In genomic region chr14:91510171-91511013, GRCh38 we compare ENCODE assay signal across 8 cellular contexts. TPM values are rescaled to one million over a fixed set of nuclear protein-coding genes. Genes with fewer than 3 reads are reported as not detected.
DNase-seq lines count a peak whose midpoint lies in the region; ATAC-seq and TF ChIP-seq lines count a peak whose summit lies in the region.

PPP4R3A (minus strand) TSS chr14:91510310; CDS start chr14:91509647, 663 bp downstream.

- peak; percentile 95 for DNase-seq in NCI-H1092 treated with DMSO at 0.1 percent for 48 hours (lab: John Stamatoyannopoulos, UW)
- DNase-seq in SKM-1 (lab: John Stamatoyannopoulos, UW; ENCODE audit: unreplicated experiment), result peak; percentile 82
- peak; percentile 90 to 94 for DNase-seq in activated naive CD4-positive, alpha-beta T cell treated with anti-CD3 and anti-CD28 coated beads, Interleukin-2, amount 50 U/mL, for 72 hours (ENCODE audit: low spot score in 2 of 2)
- peak; percentile 96 for DNase-seq in glomerular visceral epithelial cell (ENCODE audit: extremely low spot score)
- peak; percentile 99 for DNase-seq in osteoblast (ENCODE audit: insufficient read length, low spot score, missing footprints)
- peak; percentile 81 for DNase-seq in thoracic aorta (ENCODE audit: low spot score)

- TF ChIP-seq CTCF in osteoblast (IDR thresholded peaks at IDR 0.05; ENCODE audit: extremely low read depth, low read depth, low read length) (no peak), thoracic aorta (IDR thresholded peaks at IDR 0.05) (no peak)

- H3K4me1 ChIP-seq in osteoblast (ENCODE audit: insufficient read depth, low read length) (peaks cover 8% of the 10 kb centered on the region), thoracic aorta (ENCODE audit: control insufficient read depth in 1 of 2, low read depth in 2 of 2) (peaks cover 29 to 35% of the 10 kb centered on the region in 2 donors)

- no peaks in the 10 kb centered on the region for H3K36me3 ChIP-seq in osteoblast (ENCODE audit: insufficient read depth, low read length)
- H3K36me3 ChIP-seq in thoracic aorta, result no peaks in the 10 kb centered on the region

- peak within 1 kb of the TSS; percentile 81 for H3K4me2 ChIP-seq in osteoblast (ENCODE audit: insufficient read depth, low read length)

- peaks cover 30% of the 10 kb centered on the region for H4K20me1 ChIP-seq in osteoblast (ENCODE audit: insufficient read depth, low read length)

- H3K4me3 ChIP-seq in GM08714 (ENCODE audit: low read length), result peak within 1 kb of the TSS; percentile 97
- H3K4me3 ChIP-seq in osteoblast (ENCODE audit: insufficient read depth, low read length), result peak within 1 kb of the TSS; percentile 92
- peak within 1 kb of the TSS; percentile 87 for H3K4me3 ChIP-seq in thoracic aorta

- H3K79me2 ChIP-seq in osteoblast (ENCODE audit: insufficient read depth, low read length), result peaks cover 40% of the 10 kb centered on the region

- H3K27me3 ChIP-seq in osteoblast (ENCODE audit: insufficient read depth, low read length) (no peaks in the 10 kb centered on the region), thoracic aorta (replicated peaks; ENCODE audit: insufficient read depth) (no peaks in the 10 kb centered on the region)

- H3K9me3 ChIP-seq in osteoblast (ENCODE audit: low read depth, low read length) (no peaks in the 10 kb centered on the region), thoracic aorta (no peaks in the 10 kb centered on the region)

- H3K36me3 Mint-ChIP-seq in activated naive CD4-positive, alpha-beta T cell treated with anti-CD3 and anti-CD28 coated beads, Interleukin-2, amount 50 U/mL, for 72 hours, result peaks cover 19 to 36% of the 10 kb centered on the region in 2 donors

- peak; percentile 82 for ATAC-seq in HG02610 (IDR thresholded peaks at IDR 0.05; ENCODE audit: unreplicated experiment)
- ATAC-seq in activated naive CD4-positive, alpha-beta T cell treated with anti-CD3 and anti-CD28 coated beads, Interleukin-2, amount 50 U/mL, for 72 hours, result peak; percentile 93
- peak; percentile 91 for ATAC-seq in thoracic aorta (ENCODE audit: insufficient number of reproducible peaks, low FRiP score, low read depth)

- H3K27ac ChIP-seq in osteoblast (ENCODE audit: low read depth, low read length) (peak within 1 kb of the TSS; percentile 89), thoracic aorta (peak within 1 kb of the TSS; percentile 99 to 100)

- peak within 1 kb of the TSS; percentile 99 to 100 for H3K27ac Mint-ChIP-seq in activated naive CD4-positive, alpha-beta T cell treated with anti-CD3 and anti-CD28 coated beads, Interleukin-2, amount 50 U/mL, for 72 hours

- no peaks in the 10 kb centered on the region for H3K9me3 Mint-ChIP-seq in activated naive CD4-positive, alpha-beta T cell treated with anti-CD3 and anti-CD28 coated beads, Interleukin-2, amount 50 U/mL, for 72 hours

- H2AFZ ChIP-seq in osteoblast (ENCODE audit: low read length), result peak within 1 kb of the TSS; percentile 89

RNA-seq across cellular contexts. Expression of gene PPP4R3A, which starts in this region (rescaled TPM):
- 100 to 1,000 TPM; 103 to 138 TPM for total RNA-seq in activated naive CD4-positive, alpha-beta T cell treated with anti-CD3 and anti-CD28 coated beads, Interleukin-2, amount 50 U/mL, for 72 hours
- 43.4 and 49.2 TPM in 2 replicates for total RNA-seq in osteoblast
- 100 to 1,000 TPM in 1 of 2 donors, 10 to 100 TPM in 1; 57.5 to 104 TPM for total RNA-seq in thoracic aorta

Comparison
In these comparisons a context has a peak if more than half of its experiments do, and no peak if none do; other contexts are left out.
1. Peak in every context shown above with its lines: DNase-seq, ATAC-seq, H3K4me3 ChIP-seq and H3K27ac ChIP-seq.